In genomic region chr5:141617682-141618029, GRCh38 we compare ENCODE assay signal across 8 cellular contexts. TPM values are rescaled to one million over a fixed set of nuclear protein-coding genes. Genes with fewer than 3 reads are reported as not detected.
A peak's percentile ranks its signal among the peaks of the same experiment; 100 is the strongest.
DNase-seq lines count a peak whose midpoint lies in the region; ATAC-seq and TF ChIP-seq lines count a peak whose summit lies in the region.

No MANE protein-coding gene starts in this region.

- no peak overlapping the region for H3K27ac ChIP-seq in OCI-LY3 (ENCODE audit: low read length)
- H3K27ac ChIP-seq in endodermal cell (ENCODE audit: low read depth, low read length), result no peak overlapping the region
- H3K27ac ChIP-seq in ovary, result peak overlapping the region in 1 of 2 donors; percentile 83

- H3K27me3 Mint-ChIP-seq in endodermal cell (ENCODE audit: insufficient read depth), result no peaks in the 10 kb centered on the region

- TF ChIP-seq POLR2A in ovary (IDR thresholded peaks at IDR 0.05), result no peak

- H3K79me2 ChIP-seq in OCI-LY3 (ENCODE audit: low read length), result peaks cover 55% of the 10 kb centered on the region

- no peaks in the 10 kb centered on the region for H3K9me3 Mint-ChIP-seq in endodermal cell

- H3K36me3 ChIP-seq in OCI-LY3 (replicated peaks; ENCODE audit: low read depth, low read length), result peaks cover 32% of the 10 kb centered on the region
- H3K36me3 ChIP-seq in endodermal cell (ENCODE audit: control insufficient read depth, insufficient read depth, low read length), result peaks cover 31% of the 10 kb centered on the region
- no peaks in the 10 kb centered on the region for H3K36me3 ChIP-seq in ovary

- peak overlapping the region; percentile 94 for H3K4me3 Mint-ChIP-seq in endodermal cell

- peaks cover 17% of the 10 kb centered on the region for H3K36me3 Mint-ChIP-seq in endodermal cell (ENCODE audit: low read depth)

- intact Hi-C loops in ovary (cut with DNase I), result no loop called here

- 35% methylated on average over 9 of the region's 9 CpGs; no CpG with 5 or more reads in 1 of the 2 experiments for WGBS in endodermal cell (ENCODE audit: insufficient coverage in 1 of 2, insufficient read length in 1 of 2), 2 experiments
- WGBS in ovary, 3 donors, result 20 to 31% (median 29%) methylated on average over 9 of the region's 9 CpGs

- peak; percentile 43 for DNase-seq in Daoy (ENCODE audit: low read depth)
- no peak for DNase-seq in endodermal cell
- DNase-seq in ovary, result no peak
- no peak for DNase-seq in COR-L47 (lab: John Stamatoyannopoulos, UW)
- no peak for DNase-seq in GM20000 (ENCODE audit: low spot score)

- H2AFZ ChIP-seq in OCI-LY3 (ENCODE audit: low read depth, low read length), result no peak overlapping the region

- H3K4me3 ChIP-seq in OCI-LY3 (ENCODE audit: low read length) (peak overlapping the region; percentile 99), endodermal cell (ENCODE audit: low read length) (peak overlapping the region; percentile 83), ovary (peak overlapping the region; percentile 91)

- peaks cover 41% of the 10 kb centered on the region for H3K4me1 Mint-ChIP-seq in endodermal cell

- H3K9me3 ChIP-seq in OCI-LY3 (ENCODE audit: insufficient read depth, low read length) (no peaks in the 10 kb centered on the region), endodermal cell (ENCODE audit: control insufficient read depth, low read length) (no peaks in the 10 kb centered on the region), ovary (no peaks in the 10 kb centered on the region)

- peaks cover 25% of the 10 kb centered on the region for H3K4me1 ChIP-seq in OCI-LY3 (ENCODE audit: low read length)
- peaks cover 9% of the 10 kb centered on the region for H3K4me1 ChIP-seq in endodermal cell (ENCODE audit: control insufficient read depth, insufficient read depth, low read length)
- peaks cover 6% of the 10 kb centered on the region for H3K4me1 ChIP-seq in ovary (ENCODE audit: insufficient read depth)

- peak overlapping the region; percentile 97 for H3K9ac ChIP-seq in OCI-LY3 (ENCODE audit: low read length)
- peak overlapping the region; percentile 90 for H3K9ac ChIP-seq in endodermal cell (ENCODE audit: extremely low read depth, low read length, poor library complexity, severe bottlenecking)

- TF ChIP-seq EP300 in ovary (IDR thresholded peaks at IDR 0.05), result no peak

- H3K27ac Mint-ChIP-seq in endodermal cell, result peak overlapping the region; percentile 97

- H4K20me1 ChIP-seq in OCI-LY3 (ENCODE audit: insufficient read depth, low read length), result no peaks in the 10 kb centered on the region

- H3K4me2 ChIP-seq in OCI-LY3 (ENCODE audit: low read length), result peak overlapping the region; percentile 98

- no peaks in the 10 kb centered on the region for H3K27me3 ChIP-seq in OCI-LY3 (ENCODE audit: low read depth, low read length)
- no peaks in the 10 kb centered on the region for H3K27me3 ChIP-seq in endodermal cell (ENCODE audit: control insufficient read depth, insufficient read depth, low read length, poor library complexity, severe bottlenecking)
- H3K27me3 ChIP-seq in ovary, result no peaks in the 10 kb centered on the region

- TF ChIP-seq CTCF in OCI-LY3 (IDR thresholded peaks at IDR 0.05; ENCODE audit: low read depth, low read length) (no peak), endodermal cell (conservative IDR thresholded peaks at IDR 0.05) (no peak), ovary (IDR thresholded peaks at IDR 0.05) (no peak), GM20000 (IDR thresholded peaks at IDR 0.05; ENCODE audit: extremely low read depth, missing control alignments) (no peak)

- no peak for ATAC-seq in HG03025 (IDR thresholded peaks at IDR 0.05; ENCODE audit: low FRiP score, unreplicated experiment)
- ATAC-seq in GM19324 (IDR thresholded peaks at IDR 0.05; ENCODE audit: low FRiP score, unreplicated experiment), result no peak

RNA-seq across cellular contexts. Expression of gene DIAPH1, which starts 1.1 kb away (rescaled TPM):
- 40.7 and 43.5 TPM in 2 replicates for total RNA-seq in Daoy (2014; rRNA removed; shearing (Covaris generic))
- total RNA-seq in endodermal cell (100 to 1,000 TPM; 104 to 106 TPM), ovary (10 to 100 TPM; 28.0 to 51.0 (median 44.0) TPM)
- 55.4 TPM for polyA plus RNA-seq in endodermal cell (2013, experiment 1 of 2)
- 53.9 TPM for polyA plus RNA-seq in endodermal cell (2013, experiment 2 of 2)
- 10 to 100 TPM; 21.2 to 45.6 TPM for polyA plus RNA-seq in ovary

RNA-seq across cellular contexts. Expression of gene HDAC3, which starts 19.0 kb away (rescaled TPM):
- 62.0 and 62.6 TPM in 2 replicates for total RNA-seq in Daoy (2014; rRNA removed; shearing (Covaris generic))
- total RNA-seq in endodermal cell (10 to 100 TPM; 73.3 to 78.9 TPM), ovary (10 to 100 TPM; 34.2 to 55.6 (median 49.4) TPM)
- polyA plus RNA-seq in endodermal cell (2013, experiment 1 of 2), result 91.5 TPM
- 74.8 TPM for polyA plus RNA-seq in endodermal cell (2013, experiment 2 of 2)
- 10 to 100 TPM; 43.3 to 73.8 TPM for polyA plus RNA-seq in ovary

RNA-seq across cellular contexts. Expression of gene RELL2, which starts 19.1 kb away (rescaled TPM):
- 2.6 and 3.4 TPM in 2 replicates for total RNA-seq in Daoy (2014; rRNA removed; shearing (Covaris generic))
- total RNA-seq in endodermal cell, result 1 to 10 TPM; 3.1 to 6.2 TPM
- polyA plus RNA-seq in endodermal cell (2013, experiment 1 of 2), result 6.4 TPM
- 3.8 TPM for polyA plus RNA-seq in endodermal cell (2013, experiment 2 of 2)
- 1 to 10 TPM in 5 of 7 donors, under 1 TPM in 2; 0.58 to 3.0 (median 1.5) TPM for total RNA-seq in ovary
- 1 to 10 TPM in 1 of 2 donors, not detected in 1; 1.9 TPM for polyA plus RNA-seq in ovary

RNA-seq across cellular contexts. Expression of gene FCHSD1, which starts 33.6 kb away (rescaled TPM):
- 7.5 and 13.2 TPM in 2 replicates for total RNA-seq in Daoy (2014; rRNA removed; shearing (Covaris generic))
- total RNA-seq in endodermal cell (10 to 100 TPM; 34.8 to 41.7 TPM), ovary (10 to 100 TPM; 21.1 to 35.2 (median 25.0) TPM)
- 30.3 TPM for polyA plus RNA-seq in endodermal cell (2013, experiment 1 of 2)
- 23.9 TPM for polyA plus RNA-seq in endodermal cell (2013, experiment 2 of 2)
- polyA plus RNA-seq in ovary, result 10 to 100 TPM; 10.4 to 21.8 TPM
